ENCODE assay signal across 8 cellular contexts in genomic region chr1:9822490-9822889, GRCh38. TPM values are rescaled to one million over a fixed set of nuclear protein-coding genes. Genes with fewer than 3 reads are reported as not detected.
DNase-seq lines count a peak whose midpoint lies in the region; ATAC-seq, FAIRE-seq and TF ChIP-seq lines count a peak whose summit lies in the region.

No MANE protein-coding gene starts in this region.

- POLR2A ChIA-PET in CD4-positive, alpha-beta memory T cell (lab: Charles Lee; ENCODE audit: partially characterized antibody) = interaction anchor here (0.5 to 1.0 kb wide), 4 partner anchors 14 to 23 kb away, joined by 3 to 5 read pairs (median 3); no protein-coding TSS in a partner anchor
- POLR2A ChIA-PET in H1 (lab: Charles Lee; ENCODE audit: partially characterized antibody) = interaction anchor here (0.7 to 0.9 kb wide), 3 partner anchors 9 to 38 kb away, joined by 3 read pairs; no protein-coding TSS in a partner anchor

- H3K56ac ChIP-seq in H1 (replicated peaks; ENCODE audit: insufficient read length, low read depth, low read length) = no peak overlapping the region

- H3K27ac Mint-ChIP-seq in CD4-positive, alpha-beta memory T cell = peak overlapping the region; percentile 62 to 97 (median 94)

- no peak overlapping the region for H3K14ac ChIP-seq in H1 (ENCODE audit: insufficient read length)

- H3K27me3 ChIP-seq in CD4-positive, alpha-beta memory T cell (ENCODE audit: insufficient read depth, low read length) = no peaks in the 10 kb centered on the region
- H3K27me3 ChIP-seq in H1 (replicated peaks in 1 of 4; ENCODE audit: control insufficient read depth in 3 of 4, extremely low read depth in 1 of 4, insufficient read depth in 3 of 4, low read length in 3 of 4) = peaks cover 0 to 15% (median 14%) of the 10 kb centered on the region in 4 experiments; a peak in 6 of 7 replicates
- no peaks in the 10 kb centered on the region for H3K27me3 ChIP-seq in neuron (ENCODE audit: insufficient read depth, low read length)

- peak overlapping the region; percentile 91 to 93 for H3K4me2 ChIP-seq in H1 (ENCODE audit: insufficient read depth in 1 of 2, low read depth in 2 of 2, low read length in 2 of 2)

- no peak overlapping the region for H2BK5ac ChIP-seq in H1 (ENCODE audit: low read depth, low read length)

- peak overlapping the region; percentile 94 to 99 (median 97) for H3K4me3 Mint-ChIP-seq in CD4-positive, alpha-beta memory T cell

- H3K36me3 Mint-ChIP-seq in CD4-positive, alpha-beta memory T cell = peaks cover 0 to 7% of the 10 kb centered on the region in 2 donors

- H2BK15ac ChIP-seq in H1 (ENCODE audit: low read length) = no peak overlapping the region

- no peaks in the 10 kb centered on the region for H3K36me3 ChIP-seq in CD4-positive, alpha-beta memory T cell (ENCODE audit: insufficient read depth, low read length)
- H3K36me3 ChIP-seq in H1 (ENCODE audit: control insufficient read depth in 2 of 4, insufficient read depth in 4 of 4, low read length in 3 of 4) (no peaks in the 10 kb centered on the region), neuron (ENCODE audit: insufficient read depth, low read length) (no peaks in the 10 kb centered on the region)

- TF ChIP-seq RAD21 in H1 (IDR thresholded peaks at IDR 0.05 in 1 of 2, conservative IDR thresholded peaks at IDR 0.05 in 1 of 2; ENCODE audit: low read depth in 2 of 2, low read length in 2 of 2) = no peak

- peaks cover 25 to 66% (median 40%) of the 10 kb centered on the region in 4 donors for H3K4me1 Mint-ChIP-seq in CD4-positive, alpha-beta memory T cell

- no peak overlapping the region for H2BK20ac ChIP-seq in H1 (ENCODE audit: low read length)

- no peak overlapping the region for H2BK120ac ChIP-seq in H1 (replicated peaks; ENCODE audit: low read depth, low read length)

- peak overlapping the region in 3 of 4 experiments; percentile 67 to 76 (median 72); a peak in 6 of 7 replicates for H3K9ac ChIP-seq in H1 (replicated peaks in 1 of 4; ENCODE audit: extremely low read depth in 1 of 4, low read depth in 3 of 4, low read length in 3 of 4)

- no peak for FAIRE-seq in H1 (lab: Jason Lieb, UNC)

- 20% methylated on average over 8 of the region's 8 CpGs; no CpG with 5 or more reads in 1 of the 2 experiments for WGBS in H1 (ENCODE audit: extremely low coverage in 1 of 2, insufficient coverage in 1 of 2, insufficient read length in 1 of 2, insufficient replicate concordance in 2 of 2, low coverage in 1 of 2, low lambda C conversion rate in 2 of 2, missing lambda C conversion rate in 1 of 2), 2 experiments

- no peak overlapping the region for H3K23ac ChIP-seq in H1 (ENCODE audit: insufficient read length)

- peaks cover 0 to 6% of the 10 kb centered on the region in 2 experiments for H4K20me1 ChIP-seq in H1 (replicated peaks in 1 of 2; ENCODE audit: control insufficient read depth in 1 of 2, insufficient read depth in 2 of 2, low read length in 2 of 2)

- CTCF ChIA-PET in CD4-positive, alpha-beta memory T cell (lab: Charles Lee; ENCODE audit: partially characterized antibody) = interaction anchor here (0.9 kb wide), 1 partner anchor 38 kb away, joined by 5 read pairs; no protein-coding TSS in a partner anchor
- CTCF ChIA-PET in H1 (lab: Charles Lee; ENCODE audit: partially characterized antibody) = interaction anchor here (0.9 to 3.7 kb wide), 3 partner anchors 21 to 38 kb away, joined by 3 to 16 read pairs (median 3); no protein-coding TSS in a partner anchor

- peaks cover 17% of the 10 kb centered on the region for H3K23me2 ChIP-seq in H1 (ENCODE audit: low read depth, low read length)

- no peak overlapping the region for H2AK5ac ChIP-seq in H1 (ENCODE audit: low read depth, low read length)

- peaks cover 6 to 55% of the 10 kb centered on the region in 2 experiments for H3K79me2 ChIP-seq in H1 (ENCODE audit: control insufficient read depth in 1 of 2, insufficient read depth in 2 of 2, low read length in 2 of 2)

- H3K9me3 ChIP-seq in CD4-positive, alpha-beta memory T cell (ENCODE audit: control insufficient read depth in 1 of 2, low read length in 2 of 2) = no peaks in the 10 kb centered on the region
- H3K9me3 ChIP-seq in H1 (ENCODE audit: insufficient read depth in 2 of 2, low read depth in 1 of 2, low read length in 1 of 2) = no peaks in the 10 kb centered on the region
- peaks cover 4% of the 10 kb centered on the region for H3K9me3 ChIP-seq in neuron (ENCODE audit: low read length)

- peak overlapping the region; percentile 56; the same call in 1 of the 2 replicates for H3K18ac ChIP-seq in H1 (ENCODE audit: extremely low read depth, low read length)

- no peak overlapping the region for H4K5ac ChIP-seq in H1 (ENCODE audit: insufficient read length, low read depth, low read length)

- no peak overlapping the region for H4K91ac ChIP-seq in H1 (replicated peaks; ENCODE audit: insufficient read length, low read length)

- H3K4ac ChIP-seq in H1 (replicated peaks; ENCODE audit: insufficient read length, low read depth, low read length) = no peak overlapping the region

- ATAC-seq in GM21528 (IDR thresholded peaks at IDR 0.05; ENCODE audit: low FRiP score, unreplicated experiment) (no peak), GM21390 (IDR thresholded peaks at IDR 0.05; ENCODE audit: unreplicated experiment) (no peak)

- H3K4me1 ChIP-seq in CD4-positive, alpha-beta memory T cell (ENCODE audit: insufficient read depth, low read length) = peaks cover 55% of the 10 kb centered on the region
- peaks cover 4 to 20% (median 13%) of the 10 kb centered on the region in 4 experiments for H3K4me1 ChIP-seq in H1 (replicated peaks in 1 of 4; ENCODE audit: control insufficient read depth in 3 of 4, insufficient read depth in 4 of 4, low read length in 3 of 4)
- H3K4me1 ChIP-seq in neuron (ENCODE audit: insufficient read depth, low read length) = peaks cover 24% of the 10 kb centered on the region

- 0 out of 2 replicates have a peak overlapping the region, but pooled peaks have one; percentile 60 for H2BK12ac ChIP-seq in H1 (ENCODE audit: low read depth, low read length)

- intact Hi-C loops in CD4-positive, alpha-beta memory T cell (cut with micrococcal nuclease) = loop anchor here (2.0 kb wide), 1 partner anchor 210 kb away; the partner anchor contains the start of gene UBE4B

- H2AFZ ChIP-seq in H1 (ENCODE audit: low read length) = no peak overlapping the region
- no peak overlapping the region for H2AFZ ChIP-seq in neuron (ENCODE audit: low read depth, low read length)

- DNase-seq in CD4-positive, alpha-beta memory T cell = no peak
- DNase-seq in NB4 (ENCODE audit: low read depth) (no peak), H1 (ENCODE audit: low read depth in 1 of 2, low spot score in 2 of 2) (no peak), A172 (ENCODE audit: low spot score) (no peak)
- DNase-seq in stimulated activated CD4-positive, alpha-beta T cell treated with anti-CD3 and anti-CD28 coated beads, Interleukin-2, amount 100 ng/mL, for 48 hours = no peak

- TF ChIP-seq CTCF in NB4 (IDR thresholded peaks at IDR 0.05; ENCODE audit: low read depth, low read length) (no peak), H1 (IDR thresholded peaks at IDR 0.05; ENCODE audit: control extremely low read depth in 1 of 3, insufficient read depth in 1 of 3, low read depth in 1 of 3, low read length in 3 of 3) (no peak)

- no peaks in the 10 kb centered on the region; the same call in none of the 2 replicates for H3K79me1 ChIP-seq in H1 (ENCODE audit: low read depth, low read length)

- H3K27me3 Mint-ChIP-seq in CD4-positive, alpha-beta memory T cell = no peaks in the 10 kb centered on the region

- peak overlapping the region; percentile 55 for H3K27ac ChIP-seq in CD4-positive, alpha-beta memory T cell (ENCODE audit: low read depth, low read length)
- H3K27ac ChIP-seq in H1 (ENCODE audit: low read depth, low read length) = no peak overlapping the region

- peaks cover 0 to 5% (median 0%) of the 10 kb centered on the region in 8 donors for H3K9me3 Mint-ChIP-seq in CD4-positive, alpha-beta memory T cell

- peak overlapping the region; percentile 73 to 76 for H3K4me3 ChIP-seq in CD4-positive, alpha-beta memory T cell (ENCODE audit: low read length in 2 of 2)
- H3K4me3 ChIP-seq in NB4 (ENCODE audit: low read depth, low read length) (peak overlapping the region; percentile 78), H1 (ENCODE audit: extremely low read depth in 1 of 4, insufficient read depth in 2 of 4, low read depth in 3 of 4, low read length in 4 of 4) (peak overlapping the region; percentile 58 to 91 (median 78)), neuron (ENCODE audit: low read length) (peak overlapping the region; percentile 87)

- no peak for TF ChIP-seq POLR2A in NB4 (IDR thresholded peaks at IDR 0.05; ENCODE audit: extremely low read depth, insufficient read length)
- no peak for TF ChIP-seq POLR2A in H1 (IDR thresholded peaks at IDR 0.05; ENCODE audit: control extremely low read depth in 1 of 2, low read depth in 2 of 2, low read length in 2 of 2)

- no peak for TF ChIP-seq EP300 in H1 (IDR thresholded peaks at IDR 0.05; ENCODE audit: borderline replicate concordance in 1 of 2, low read depth in 2 of 2, low read length in 2 of 2)

- H4K8ac ChIP-seq in H1 (ENCODE audit: extremely low read depth, insufficient read depth, low read length) = peak overlapping the region; percentile 81; the same call in 1 of the 2 replicates

TF ChIP-seq in H1, 55 proteins besides CTCF, POLR2A, EP300 and RAD21 (continues in another document):
- TF ChIP-seq SUZ12 (IDR thresholded peaks at IDR 0.05; ENCODE audit: low read length) = no peak
- TF ChIP-seq, protein P1, sequence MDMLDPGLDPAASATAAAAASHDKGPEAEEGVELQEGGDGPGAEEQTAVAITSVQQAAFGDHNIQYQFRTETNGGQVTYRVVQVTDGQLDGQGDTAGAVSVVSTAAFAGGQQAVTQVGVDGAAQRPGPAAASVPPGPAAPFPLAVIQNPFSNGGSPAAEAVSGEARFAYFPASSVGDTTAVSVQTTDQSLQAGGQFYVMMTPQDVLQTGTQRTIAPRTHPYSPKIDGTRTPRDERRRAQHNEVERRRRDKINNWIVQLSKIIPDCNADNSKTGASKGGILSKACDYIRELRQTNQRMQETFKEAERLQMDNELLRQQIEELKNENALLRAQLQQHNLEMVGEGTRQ (IDR thresholded peaks at IDR 0.05; ENCODE audit: low read length) = no peak
- no peak for TF ChIP-seq SAP30 (IDR thresholded peaks at IDR 0.05; ENCODE audit: insufficient read depth, insufficient replicate concordance, low read length)

RNA-seq across cellular contexts. Expression of gene CLSTN1, which starts 1.3 kb away (rescaled TPM):
- 100 to 1,000 TPM; 107 to 109 TPM for total RNA-seq in CD4-positive, alpha-beta memory T cell
- 10 to 100 TPM in 1 of 2 donors, 1 to 10 TPM in 1; 6.9 to 50.9 TPM for polyA plus RNA-seq in CD4-positive, alpha-beta memory T cell
- total RNA-seq in H1 (2021; fragmentation: NEBNext Ultra II Directional; extraction: Animal tissue kit (Norgen Biotek cat#: 25700)) = 97.4 and 99.0 TPM in 2 replicates
- polyA plus RNA-seq in H1 (2011; rRNA removed) = 34.2 and 55.4 TPM in 2 replicates
- 38.7 TPM for polyA plus RNA-seq in H1 (2011; cell fraction: cytosol; rRNA removed)
- 87.5 TPM for polyA plus RNA-seq in H1 (2011; cell fraction: nucleus; rRNA removed)
- polyA plus RNA-seq in H1 (2012, experiment 1 of 2) = 78.7 to 109 TPM (median 97.3 TPM) in 4 replicates
- polyA plus RNA-seq in H1 (2012, experiment 2 of 2) = 84.4 TPM
- polyA plus RNA-seq in H1 (2013, experiment 1 of 2) = 126 TPM
- polyA plus RNA-seq in H1 (2013, experiment 2 of 2) = 110 TPM
- 42.8 and 45.5 TPM in 2 replicates for polyA minus RNA-seq in H1 (2011; rRNA and poly(A)+ RNA removed)
- polyA minus RNA-seq in H1 (2011; cell fraction: cytosol; rRNA and poly(A)+ RNA removed) = 54.3 TPM
- polyA minus RNA-seq in H1 (2011; cell fraction: nucleus; rRNA and poly(A)+ RNA removed) = 31.1 TPM
- total RNA-seq in A172 (2014; rRNA removed; shearing (Covaris generic)) = 24.3 and 27.2 TPM in 2 replicates
